1 cellular context compared by ENCODE assay signal in genomic region chr17:57453841-57454240, GRCh38.
TF ChIP-seq lines count a peak whose summit lies in the region.

No MANE protein-coding gene starts in this region.

TF ChIP-seq in HEK293, 187 proteins besides CTCF, POLR2A, EP300 and RAD21 (continued from another document):
- TF ChIP-seq, protein P1, sequence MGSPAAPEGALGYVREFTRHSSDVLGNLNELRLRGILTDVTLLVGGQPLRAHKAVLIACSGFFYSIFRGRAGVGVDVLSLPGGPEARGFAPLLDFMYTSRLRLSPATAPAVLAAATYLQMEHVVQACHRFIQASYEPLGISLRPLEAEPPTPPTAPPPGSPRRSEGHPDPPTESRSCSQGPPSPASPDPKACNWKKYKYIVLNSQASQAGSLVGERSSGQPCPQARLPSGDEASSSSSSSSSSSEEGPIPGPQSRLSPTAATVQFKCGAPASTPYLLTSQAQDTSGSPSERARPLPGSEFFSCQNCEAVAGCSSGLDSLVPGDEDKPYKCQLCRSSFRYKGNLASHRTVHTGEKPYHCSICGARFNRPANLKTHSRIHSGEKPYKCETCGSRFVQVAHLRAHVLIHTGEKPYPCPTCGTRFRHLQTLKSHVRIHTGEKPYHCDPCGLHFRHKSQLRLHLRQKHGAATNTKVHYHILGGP (tag by site-specific recombination; IDR thresholded peaks at IDR 0.05) = no peak
- TF ChIP-seq SCRT1 (tag by site-specific recombination; IDR thresholded peaks at IDR 0.05; ENCODE audit: borderline replicate concordance) (peak; percentile 31; the same call in 1 of the 2 replicates), ZNF174 (tag by site-specific recombination; IDR thresholded peaks at IDR 0.05) (no peak), ZNF121 (tag by site-specific recombination; IDR thresholded peaks at IDR 0.05) (no peak), ZNF704 (tag by site-specific recombination; IDR thresholded peaks at IDR 0.05) (no peak)
